Comparison of ENCODE assay signal across 1 cellular context in genomic region chr1:19311931-19312781, GRCh38.
A peak's percentile ranks its signal among the peaks of the same experiment; 100 is the strongest.
TF ChIP-seq lines count a peak whose summit lies in the region.

TSS of gene AKR7A2 (minus strand) at chr1:19312144. CDS start at chr1:19312124, 20 bp downstream.
TSS of gene SLC66A1 (plus strand) at chr1:19312326. CDS start at chr1:19317678, 5,352 bp downstream.

TF ChIP-seq in K562, 482 proteins besides CTCF, POLR2A, EP300 and RAD21 (continued from another document and continues in another):
- TF ChIP-seq NKRF (IDR thresholded peaks at IDR 0.05; ENCODE audit: borderline replicate concordance) (peak; percentile 83; the same call in 1 of the 2 replicates), ZNF282 (CRISPR knock-in tag; IDR thresholded peaks at IDR 0.05) (no peak; the same call in none of the 2 replicates), LEF1 (IDR thresholded peaks at IDR 0.05) (no peak), ZNF408 (CRISPR knock-in tag; IDR thresholded peaks at IDR 0.05; ENCODE audit: low read depth) (no peak), TRIM24 (IDR thresholded peaks at IDR 0.05) (no peak; a peak in 1 of 4 replicates), RBBP5 (IDR thresholded peaks at IDR 0.05; ENCODE audit: borderline replicate concordance, insufficient read depth, low read length, poor library complexity, severe bottlenecking) (peak; percentile 88), POLR3A (IDR thresholded peaks at IDR 0.05; ENCODE audit: borderline replicate concordance, extremely low read depth, insufficient read depth, insufficient read length) (no peak), SMAD1 (IDR thresholded peaks at IDR 0.05; ENCODE audit: low read depth, low read length, partially characterized antibody) (no peak), C11orf30 (IDR thresholded peaks at IDR 0.05; ENCODE audit: low read depth) (peak; percentile 51; the same call in 1 of the 2 replicates), NR1H2 (CRISPR knock-in tag; IDR thresholded peaks at IDR 0.05) (no peak; the same call in 1 of the 2 replicates), MYBL2 (IDR thresholded peaks at IDR 0.05; ENCODE audit: low read depth) (no peak), MYBL2 (CRISPR knock-in tag; IDR thresholded peaks at IDR 0.05; ENCODE audit: borderline replicate concordance) (no peak), TRIM28 (IDR thresholded peaks at IDR 0.05) (no peak; the same call in 1 of the 2 replicates), ATF6 (CRISPR knock-in tag; IDR thresholded peaks at IDR 0.05) (peak; percentile 71; the same call in 1 of the 2 replicates), ZNF175 (CRISPR knock-in tag; IDR thresholded peaks at IDR 0.05; ENCODE audit: low read depth) (peak; percentile 46; the same call in 1 of the 2 replicates), SRSF9 (IDR thresholded peaks at IDR 0.05; ENCODE audit: borderline replicate concordance, low read depth, low read length) (no peak), TFAP4 (CRISPR knock-in tag; IDR thresholded peaks at IDR 0.05; ENCODE audit: borderline replicate concordance) (peak; percentile 95), FOSL1 (tag; conservative IDR thresholded peaks at IDR 0.05) (peak; percentile 97), SREBF2 (CRISPR knock-in tag; IDR thresholded peaks at IDR 0.05) (no peak), FUS (optimal IDR thresholded peaks at IDR 0.05; ENCODE audit: low read depth, low read length) (no peak), ZNF696 (CRISPR knock-in tag; conservative IDR thresholded peaks at IDR 0.05) (no peak), UBTF (IDR thresholded peaks at IDR 0.05; ENCODE audit: borderline replicate concordance in 1 of 2, low read depth in 2 of 2, low read length in 2 of 2) (no peak; a peak in 2 of 4 replicates), SAFB (IDR thresholded peaks at IDR 0.05; ENCODE audit: borderline replicate concordance, low read depth, low read length) (peak; percentile 46), ZBTB11 (CRISPR knock-in tag; IDR thresholded peaks at IDR 0.05) (peak in 1 of 3 experiments; percentile 54; a peak in 1 of 6 replicates), ZNF354B (CRISPR knock-in tag; IDR thresholded peaks at IDR 0.05) (no peak), ZNF174 (CRISPR knock-in tag; IDR thresholded peaks at IDR 0.05) (no peak), TCF3 (CRISPR knock-in tag; IDR thresholded peaks at IDR 0.05) (peak; percentile 76), SRSF1 (IDR thresholded peaks at IDR 0.05; ENCODE audit: low read depth, low read length) (no peak), NUFIP1 (IDR thresholded peaks at IDR 0.05; ENCODE audit: partially characterized antibody) (no peak), SNIP1 (IDR thresholded peaks at IDR 0.05; ENCODE audit: low read depth) (no peak), MCM3 (IDR thresholded peaks at IDR 0.05) (no peak), ZNF445 (CRISPR knock-in tag; IDR thresholded peaks at IDR 0.05; ENCODE audit: low read depth) (no peak), SMARCA5 (IDR thresholded peaks at IDR 0.05) (no peak), KLF1 (tag; IDR thresholded peaks at IDR 0.05) (no peak; the same call in none of the 2 replicates), STAT6 (CRISPR knock-in tag; IDR thresholded peaks at IDR 0.05) (no peak), ZSCAN32 (CRISPR knock-in tag; IDR thresholded peaks at IDR 0.05) (no peak), ZNF655 (CRISPR knock-in tag; IDR thresholded peaks at IDR 0.05) (no peak), THAP7 (CRISPR knock-in tag; IDR thresholded peaks at IDR 0.05) (no peak), KAT7 (CRISPR knock-in tag; IDR thresholded peaks at IDR 0.05; ENCODE audit: borderline replicate concordance) (no peak), MAFG (tag; conservative IDR thresholded peaks at IDR 0.05) (no peak), CC2D1A (IDR thresholded peaks at IDR 0.05) (no peak), ZBTB49 (CRISPR knock-in tag; IDR thresholded peaks at IDR 0.05; ENCODE audit: borderline replicate concordance) (0 out of 2 replicates have a peak, but pooled peaks have one; percentile 66), SMC3 (conservative IDR thresholded peaks at IDR 0.05; ENCODE audit: insufficient read depth, low read depth, low read length) (no peak)
